Comparison of ENCODE assay signal across 22 cellular contexts in genomic region chr2:171960570-171960969, GRCh38.
"Had no signal": no experiment of that assay in that cellular context is flagged by ENCODE, and none has a peak within 500 bp of the region (broad histone marks: within the 10 kb centered on the region; RNA-seq: fewer than 3 reads in every experiment).

No MANE protein-coding gene starts in this region.

- H3K4me3 ChIP-seq: esophagus muscularis mucosa, lower lobe of right lung, pancreas, sigmoid colon, skin epidermis, spleen, transverse colon, upper lobe of right lung, uterus had no signal

- DNase-seq: caudate nucleus; effector CD8-positive, alpha-beta T cell; foreskin melanocyte; hypothalamus; immature natural killer cell; islet precursor cell; lower lobe of right lung; naive thymus-derived CD8-positive, alpha-beta T cell; nephron progenitor cell; pancreas; right cardiac atrium; sigmoid colon; spleen; stimulated activated CD4-positive, alpha-beta T cell treated with anti-CD3 and anti-CD28 coated beads, Interleukin-4, amount 100 ng/mL, for 4 hours; transverse colon; upper lobe of right lung; uterus had no signal

- H3K4me3 Mint-ChIP-seq: immature natural killer cell; naive thymus-derived CD8-positive, alpha-beta T cell; nephron progenitor cell; stimulated activated memory B cell treated with anti-CD40 and anti-IgM and Interleukin-4, amounts not matched to agents 10 μg/mL and 1 μg/mL and 100 μg/mL, for 72 hours; stimulated activated naive CD8-positive, alpha-beta T cell treated with anti-CD3 and anti-CD28 coated beads, Interleukin-15, Interleukin-2, amounts not matched to agents 100 ng/mL and 50 ng/mL, for 24 hours had no signal

- ATAC-seq: left lobe of liver; lower lobe of right lung; naive thymus-derived CD8-positive, alpha-beta T cell; pancreas; right cardiac atrium; stimulated activated memory B cell treated with anti-CD40 and anti-IgM and Interleukin-4, amounts not matched to agents 10 μg/mL and 1 μg/mL and 100 μg/mL, for 72 hours; upper lobe of right lung had no signal

- H3K4me1 Mint-ChIP-seq: stimulated activated memory B cell treated with anti-CD40 and anti-IgM and Interleukin-4, amounts not matched to agents 10 μg/mL and 1 μg/mL and 100 μg/mL, for 72 hours had no signal

- H3K27ac ChIP-seq: esophagus muscularis mucosa, lower lobe of right lung, pancreas, sigmoid colon, skin epidermis, spleen, transverse colon, upper lobe of right lung, uterus had no signal

- H3K4me1 ChIP-seq: lower lobe of right lung, pancreas, uterus had no signal

- H3K9me3 ChIP-seq: esophagus muscularis mucosa, lower lobe of right lung, pancreas, sigmoid colon, spleen, transverse colon, upper lobe of right lung, uterus had no signal

- H3K36me3 ChIP-seq: pancreas, transverse colon, uterus had no signal

- H3K27ac Mint-ChIP-seq: immature natural killer cell; stimulated activated memory B cell treated with anti-CD40 and anti-IgM and Interleukin-4, amounts not matched to agents 10 μg/mL and 1 μg/mL and 100 μg/mL, for 72 hours; stimulated activated naive CD8-positive, alpha-beta T cell treated with anti-CD3 and anti-CD28 coated beads, Interleukin-15, Interleukin-2, amounts not matched to agents 100 ng/mL and 50 ng/mL, for 24 hours had no signal

- H3K9me3 Mint-ChIP-seq: immature natural killer cell; naive thymus-derived CD8-positive, alpha-beta T cell; nephron progenitor cell; stimulated activated memory B cell treated with anti-CD40 and anti-IgM and Interleukin-4, amounts not matched to agents 10 μg/mL and 1 μg/mL and 100 μg/mL, for 72 hours; stimulated activated naive CD8-positive, alpha-beta T cell treated with anti-CD3 and anti-CD28 coated beads, Interleukin-15, Interleukin-2, amounts not matched to agents 100 ng/mL and 50 ng/mL, for 24 hours had no signal

- H3K27me3 ChIP-seq: esophagus muscularis mucosa, pancreas, sigmoid colon, spleen, transverse colon, upper lobe of right lung, uterus had no signal

- H3K27me3 Mint-ChIP-seq: naive thymus-derived CD8-positive, alpha-beta T cell; stimulated activated memory B cell treated with anti-CD40 and anti-IgM and Interleukin-4, amounts not matched to agents 10 μg/mL and 1 μg/mL and 100 μg/mL, for 72 hours; stimulated activated naive CD8-positive, alpha-beta T cell treated with anti-CD3 and anti-CD28 coated beads, Interleukin-15, Interleukin-2, amounts not matched to agents 100 ng/mL and 50 ng/mL, for 24 hours had no signal
